1 cellular context compared by ENCODE assay signal in genomic region chr3:183188895-183189462, GRCh38.
TF ChIP-seq lines count a peak whose summit lies in the region.

No MANE protein-coding gene starts in this region.

TF ChIP-seq in GM23338, 12 proteins besides CTCF, POLR2A, EP300 and RAD21 (continued from another document):
- TF ChIP-seq REST (IDR thresholded peaks at IDR 0.05; ENCODE audit: unreplicated experiment) (no peak), ETS1 (IDR thresholded peaks at IDR 0.05) (no peak)
